ENCODE assay signal across 1 cellular context in genomic region chr3:17973559-17973906, GRCh38.
TF ChIP-seq lines count a peak whose summit lies in the region.

No MANE protein-coding gene starts in this region.

TF ChIP-seq in HepG2, 621 proteins besides CTCF, POLR2A, EP300 and RAD21 (continued from another document):
- no peak for TF ChIP-seq TRAFD1 (CRISPR knock-in tag; IDR thresholded peaks at IDR 0.05; ENCODE audit: borderline replicate concordance)
- TF ChIP-seq GMEB2 (CRISPR knock-in tag; IDR thresholded peaks at IDR 0.05; ENCODE audit: low read depth): no peak
- TF ChIP-seq ZNF432 (CRISPR knock-in tag; IDR thresholded peaks at IDR 0.05; ENCODE audit: borderline replicate concordance): no peak
- no peak for TF ChIP-seq HIC2 (CRISPR knock-in tag; IDR thresholded peaks at IDR 0.05; ENCODE audit: low read depth)
- no peak for TF ChIP-seq STAT6 (CRISPR knock-in tag; IDR thresholded peaks at IDR 0.05; ENCODE audit: borderline replicate concordance)
- no peak for TF ChIP-seq ZNF430 (CRISPR knock-in tag; IDR thresholded peaks at IDR 0.05)
- TF ChIP-seq NR2F2 (IDR thresholded peaks at IDR 0.05; ENCODE audit: borderline replicate concordance, low read depth): no peak
